ENCODE assay signal across 1 cellular context in the genomic region with DNA sequence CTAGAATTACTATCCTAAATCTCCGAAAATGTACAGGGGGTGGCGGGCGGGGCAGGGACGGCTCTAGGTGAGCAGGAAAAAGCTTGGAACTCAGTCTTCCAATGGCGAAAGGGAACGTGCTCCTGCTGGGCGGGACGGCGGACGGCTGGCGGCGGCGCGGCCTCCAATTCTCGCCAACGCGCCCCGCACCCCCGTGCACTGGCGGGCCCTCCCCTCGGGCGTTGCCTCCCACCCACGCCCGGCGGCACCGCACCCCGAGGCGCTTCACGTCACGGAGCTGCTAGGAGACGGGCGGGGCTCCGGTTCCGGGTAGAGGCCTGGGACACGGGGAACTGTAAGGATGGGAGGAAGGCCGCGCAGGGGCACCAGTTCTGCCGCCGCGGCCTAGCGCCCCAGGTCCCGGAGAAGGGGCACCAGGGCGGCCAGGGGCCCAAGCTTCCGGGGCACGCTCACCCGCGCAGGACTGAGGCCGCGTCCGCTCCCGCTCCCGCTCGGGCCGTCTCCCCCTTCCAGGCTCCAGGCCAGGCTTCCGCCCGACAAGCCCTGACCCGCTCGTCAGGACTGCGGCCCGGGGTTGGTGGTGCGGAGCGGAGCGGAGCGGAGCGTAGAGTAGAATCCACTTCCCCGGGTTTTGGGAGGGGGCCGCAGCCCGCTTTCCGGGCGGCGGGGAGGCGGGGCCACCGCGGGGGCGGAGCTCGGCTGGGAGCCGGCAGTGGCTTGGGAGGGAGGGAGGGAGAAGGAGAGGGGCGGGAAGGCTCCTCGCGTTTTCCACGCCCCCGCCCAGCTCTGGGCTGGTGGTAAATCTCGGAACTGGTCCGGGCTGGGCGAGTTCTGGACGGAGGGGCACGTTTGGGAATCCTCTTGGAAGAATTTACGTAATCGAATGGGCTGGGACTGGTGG.
TF ChIP-seq lines count a peak whose summit lies in the region.

DDX59 (minus strand) TSS at position 594 of the 901 bp plus-strand sequence. CDS start 3,167 bp downstream, outside the sequence.

TF ChIP-seq in HepG2, 621 proteins besides CTCF, POLR2A, EP300 and RAD21 (continued from another document):
- TF ChIP-seq ZBED4 (CRISPR knock-in tag; IDR thresholded peaks at IDR 0.05; ENCODE audit: borderline replicate concordance) = peak; percentile 88; the same call in 1 of the 2 replicates
- peak; percentile 72 for TF ChIP-seq POGZ (CRISPR knock-in tag; IDR thresholded peaks at IDR 0.05)
- peak; percentile 32; the same call in 1 of the 2 replicates for TF ChIP-seq TBX3 (IDR thresholded peaks at IDR 0.05; ENCODE audit: borderline replicate concordance)
- TF ChIP-seq NFKB2 (CRISPR knock-in tag; IDR thresholded peaks at IDR 0.05; ENCODE audit: borderline replicate concordance) = peak; percentile 54; the same call in 1 of the 2 replicates
- peak; percentile 61; the same call in 1 of the 2 replicates for TF ChIP-seq ZNF772 (CRISPR knock-in tag; IDR thresholded peaks at IDR 0.05)
- no peak for TF ChIP-seq CHD4 (IDR thresholded peaks at IDR 0.05; ENCODE audit: borderline replicate concordance, low read length)
- no peak for TF ChIP-seq REXO4 (CRISPR knock-in tag; IDR thresholded peaks at IDR 0.05; ENCODE audit: borderline replicate concordance)
- TF ChIP-seq GATA4 (IDR thresholded peaks at IDR 0.05; ENCODE audit: borderline replicate concordance, low read depth) = no peak
- TF ChIP-seq ZNF567 (CRISPR knock-in tag; IDR thresholded peaks at IDR 0.05; ENCODE audit: borderline replicate concordance) = no peak
- TF ChIP-seq MAZ (IDR thresholded peaks at IDR 0.05; ENCODE audit: borderline replicate concordance, low read depth, low read length) = peak; percentile 91; the same call in 1 of the 2 replicates
- peak; percentile 61 for TF ChIP-seq MAZ (CRISPR knock-in tag; IDR thresholded peaks at IDR 0.05; ENCODE audit: low read depth)
- TF ChIP-seq KLF9 (CRISPR knock-in tag; IDR thresholded peaks at IDR 0.05; ENCODE audit: low read depth) = peak; percentile 65; the same call in 1 of the 2 replicates
